Comparison of ENCODE assay signal across 11 cellular contexts in the genomic region with DNA sequence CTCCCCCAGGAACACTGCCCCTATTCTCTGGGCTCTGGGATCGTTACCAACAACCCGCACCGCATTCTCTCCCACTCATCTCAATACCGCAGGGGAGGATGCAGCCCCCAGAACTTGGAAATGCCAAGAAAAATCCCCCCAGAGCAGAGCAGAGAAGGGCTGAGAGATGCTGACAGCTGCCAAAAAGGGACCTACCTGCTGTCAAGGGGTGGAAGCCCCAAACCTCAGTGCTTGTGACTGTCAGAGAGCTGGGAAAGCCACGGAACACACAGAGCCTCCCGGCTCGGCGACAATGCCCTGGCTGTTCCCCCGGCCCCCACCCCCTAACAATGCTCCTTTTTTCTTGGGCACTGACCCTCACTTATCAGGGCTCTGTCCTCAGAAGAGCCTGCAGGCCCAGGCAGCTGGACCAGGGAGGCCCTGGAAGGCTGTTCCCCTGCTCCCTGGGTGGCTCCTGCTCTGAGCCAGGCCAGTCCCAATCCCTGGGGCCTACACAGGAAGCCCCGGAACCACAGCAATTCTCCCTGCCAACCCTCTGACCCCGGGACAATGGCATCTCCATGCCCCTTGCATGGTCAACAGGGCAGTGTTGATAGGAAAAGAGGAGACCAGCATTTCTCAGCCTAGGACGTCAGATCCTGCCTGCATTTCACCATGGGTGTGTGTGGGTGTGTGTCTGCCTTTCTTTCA.
DNase-seq lines count a peak whose midpoint lies in the region; TF ChIP-seq lines count a peak whose summit lies in the region.
"Had no signal": no experiment of that assay in that cellular context is flagged by ENCODE, and none has a peak within 500 bp of the region (broad histone marks: within the 10 kb centered on the region; RNA-seq: fewer than 3 reads in every experiment).

No MANE protein-coding gene starts in this region.

- no peak overlapping the region for H3K4me3 ChIP-seq in MM.1S (ENCODE audit: low read length)
- H3K4me3 ChIP-seq: SK-N-MC had no signal

- H3K79me2 ChIP-seq in MM.1S (ENCODE audit: low read length) = no peaks in the 10 kb centered on the region

- no peaks in the 10 kb centered on the region for H4K20me1 ChIP-seq in MM.1S (ENCODE audit: insufficient read depth, low read length)

- DNase-seq in EL = peak; percentile 39
- DNase-seq in globus pallidus (ENCODE audit: low spot score) = peak; percentile 98
- DNase-seq in retina = peak; percentile 88
- no peak for DNase-seq in stimulated activated CD4-positive, alpha-beta T cell treated with anti-CD3 and anti-CD28 coated beads, Interleukin-2, amount 100 ng/mL, for 48 hours
- DNase-seq in NCI-H128 (lab: John Stamatoyannopoulos, UW; ENCODE audit: unreplicated experiment) = no peak
- DNase-seq in MM.1S = no peak
- DNase-seq in MV-4-11 (lab: John Stamatoyannopoulos, UW) = no peak
- DNase-seq: activated T-cell treated with anti-CD3 and anti-CD28 coated beads for 4 hours, NCI-H1092 treated with DMSO at 0.1 percent for 48 hours had no signal

- no peak overlapping the region for H3K4me2 ChIP-seq in MM.1S (ENCODE audit: low read depth, low read length)

- H3K4me1 ChIP-seq in MM.1S (ENCODE audit: low read length) = no peaks in the 10 kb centered on the region

- H3K27me3 ChIP-seq in MM.1S (replicated peaks; ENCODE audit: insufficient read depth, low read length) = no peaks in the 10 kb centered on the region

- H3K9ac ChIP-seq in MM.1S (ENCODE audit: low read length) = no peak overlapping the region

- H3K9me2 ChIP-seq in MM.1S (replicated peaks; ENCODE audit: insufficient read depth, low read length) = no peaks in the 10 kb centered on the region

- TF ChIP-seq CTCF in MM.1S (IDR thresholded peaks at IDR 0.05; ENCODE audit: low read length) = no peak

- no peaks in the 10 kb centered on the region for H3K9me3 ChIP-seq in MM.1S (replicated peaks; ENCODE audit: insufficient read depth, low read length)

- H3K36me3 ChIP-seq in MM.1S (replicated peaks; ENCODE audit: insufficient read depth, low read length) = no peaks in the 10 kb centered on the region

- H3K27ac ChIP-seq in angular gyrus (ENCODE audit: low read depth, low read length) (peak overlapping the region; percentile 99), MM.1S (ENCODE audit: low read length) (no peak overlapping the region)
- H3K27ac ChIP-seq: SK-N-MC had no signal

- H3F3A ChIP-seq in MM.1S (ENCODE audit: insufficient read depth, low read length) = no peaks in the 10 kb centered on the region

- H2AFZ ChIP-seq in MM.1S (ENCODE audit: low read length) = no peak overlapping the region

Comparison
In these comparisons a context has a peak if more than half of its experiments do, and no peak if none do; other contexts are left out.
1. DNase-seq: peak in EL (single experiment), globus pallidus (single experiment) and retina (single experiment); none in stimulated activated CD4-positive, alpha-beta T cell treated with anti-CD3 and anti-CD28 coated beads, Interleukin-2, amount 100 ng/mL, for 48 hours (0 of 2), NCI-H128 (single experiment), MM.1S (single experiment) and MV-4-11 (single experiment).